ENCODE assay signal across 10 cellular contexts in genomic region chr3:101791778-101792177, GRCh38. TPM values are rescaled to one million over a fixed set of nuclear protein-coding genes. Genes with fewer than 3 reads are reported as not detected.
A peak's percentile ranks its signal among the peaks of the same experiment; 100 is the strongest.
DNase-seq lines count a peak whose midpoint lies in the region; ATAC-seq and TF ChIP-seq lines count a peak whose summit lies in the region.
"Had no signal": no experiment of that assay in that cellular context is flagged by ENCODE, and none has a peak within 500 bp of the region (broad histone marks: within the 10 kb centered on the region; RNA-seq: fewer than 3 reads in every experiment).

No MANE protein-coding gene starts in this region.

- ATAC-seq in GM19351 (IDR thresholded peaks at IDR 0.05; ENCODE audit: unreplicated experiment) (peak; percentile 98), HG02938 (IDR thresholded peaks at IDR 0.05; ENCODE audit: unreplicated experiment) (peak; percentile 98)
- ATAC-seq in activated CD4-positive, CD25-positive, alpha-beta regulatory T cell treated with anti-CD3 and anti-CD28 coated beads, Interleukin-2, amount 50 U/mL, for 24 hours, result no peak

- peaks cover 53% of the 10 kb centered on the region for H3K36me3 Mint-ChIP-seq in chondrocyte (ENCODE audit: low read depth)

- H3K4me3 Mint-ChIP-seq in chondrocyte (ENCODE audit: unreplicated experiment), result no peak overlapping the region

- no peak overlapping the region for H3K27ac Mint-ChIP-seq in chondrocyte (ENCODE audit: unreplicated experiment)

- peaks cover 19% of the 10 kb centered on the region for H3K9me3 Mint-ChIP-seq in chondrocyte (ENCODE audit: low read depth)

- DNase-seq in GM10266 (ENCODE audit: extremely low spot score) (peak; percentile 25), NAMALWA (ENCODE audit: low spot score) (peak; percentile 88), iPS-NIHi11 (ENCODE audit: low spot score) (no peak), NCI-H82 (lab: John Stamatoyannopoulos, UW) (no peak), chondrocyte (ENCODE audit: low spot score) (no peak)
- DNase-seq: activated naive CD4-positive, alpha-beta T cell treated with Interleukin-2 at 50 U/mL for 16 hours; NCI-H187 had no signal

- TF ChIP-seq CTCF in GM10266 (IDR thresholded peaks at IDR 0.05; ENCODE audit: control insufficient read depth, insufficient read depth, low read depth, missing control alignments) (no peak), chondrocyte (IDR thresholded peaks at IDR 0.05) (no peak)

- peaks cover 4% of the 10 kb centered on the region for H3K4me1 Mint-ChIP-seq in chondrocyte (ENCODE audit: low read depth)

- H3K27me3 Mint-ChIP-seq in chondrocyte (ENCODE audit: low read depth), result no peaks in the 10 kb centered on the region

RNA-seq across cellular contexts. Expression of gene NXPE3, which starts 12.8 kb away (rescaled TPM):
- 20.3 to 27.1 TPM (median 20.4 TPM) in 3 replicates for total RNA-seq in chondrocyte

RNA-seq across cellular contexts. Expression of gene NFKBIZ, which starts 57.5 kb away (rescaled TPM):
- 17.6 to 22.8 TPM (median 18.9 TPM) in 3 replicates for total RNA-seq in chondrocyte

Comparison
In these comparisons a context has a peak if more than half of its experiments do, and no peak if none do; other contexts are left out.
1. DNase-seq: peak in GM10266 (single experiment) and NAMALWA (single experiment); none in iPS-NIHi11 (single experiment), NCI-H82 (single experiment) and chondrocyte (single experiment).
2. ATAC-seq: peak in GM19351 (single experiment) and HG02938 (single experiment); none in activated CD4-positive, CD25-positive, alpha-beta regulatory T cell treated with anti-CD3 and anti-CD28 coated beads, Interleukin-2, amount 50 U/mL, for 24 hours (0 of 2).